Comparison of ENCODE assay signal across 29 cellular contexts in genomic region chr12:24359418-24359817, GRCh38.
"Had no signal": no experiment of that assay in that cellular context is flagged by ENCODE, and none has a peak within 500 bp of the region (broad histone marks: within the 10 kb centered on the region; RNA-seq: fewer than 3 reads in every experiment).

No MANE protein-coding gene starts in this region.

- H3K27me3 Mint-ChIP-seq: activated naive CD8-positive, alpha-beta T cell treated with anti-CD3 and anti-CD28 coated beads, Interleukin-2, amount 50 U/mL, for 24 hours; activated T-cell treated with anti-CD3 and anti-CD28 coated beads, Interleukin-2, amount 50 U/mL, for 24 hours; central memory CD8-positive, alpha-beta T cell; naive B cell; progenitor cell of endocrine pancreas had no signal

- H3K36me3 ChIP-seq: breast epithelium, colonic mucosa, esophagus squamous epithelium, gastroesophageal sphincter, left ventricle myocardium inferior, ovary, transverse colon had no signal

- H3K9me3 Mint-ChIP-seq: activated naive CD8-positive, alpha-beta T cell treated with anti-CD3 and anti-CD28 coated beads, Interleukin-2, amount 50 U/mL, for 24 hours; activated T-cell treated with anti-CD3 and anti-CD28 coated beads, Interleukin-2, amount 50 U/mL, for 24 hours; central memory CD8-positive, alpha-beta T cell; mesothelial cell of epicardium; naive B cell; nephron progenitor cell had no signal

- H3K27ac Mint-ChIP-seq: activated naive CD8-positive, alpha-beta T cell treated with anti-CD3 and anti-CD28 coated beads, Interleukin-2, amount 50 U/mL, for 24 hours; activated T-cell treated with anti-CD3 and anti-CD28 coated beads, Interleukin-2, amount 50 U/mL, for 24 hours; mesothelial cell of epicardium; progenitor cell of endocrine pancreas had no signal

- H3K36me3 Mint-ChIP-seq: mesothelial cell of epicardium, naive B cell had no signal

- H3K27ac ChIP-seq: colonic mucosa, epithelial cell of prostate, esophagus squamous epithelium, gastroesophageal sphincter, hepatocyte, left ventricle myocardium inferior, ovary, testis, transverse colon had no signal

- H3K27me3 ChIP-seq: breast epithelium, colonic mucosa, esophagus squamous epithelium, gastroesophageal sphincter, hepatocyte, ovary, testis, transverse colon had no signal

- H3K4me3 Mint-ChIP-seq: activated naive CD8-positive, alpha-beta T cell treated with anti-CD3 and anti-CD28 coated beads, Interleukin-2, amount 50 U/mL, for 24 hours; activated T-cell treated with anti-CD3 and anti-CD28 coated beads, Interleukin-2, amount 50 U/mL, for 24 hours; central memory CD8-positive, alpha-beta T cell; mesothelial cell of epicardium; nephron progenitor cell had no signal

- H3K9me3 ChIP-seq: breast epithelium, colonic mucosa, esophagus squamous epithelium, gastroesophageal sphincter, left ventricle myocardium inferior, ovary, testis, transverse colon had no signal

- H3K4me1 Mint-ChIP-seq: activated naive CD8-positive, alpha-beta T cell treated with anti-CD3 and anti-CD28 coated beads, Interleukin-2, amount 50 U/mL, for 24 hours; central memory CD8-positive, alpha-beta T cell had no signal

- DNase-seq: activated CD4-positive, alpha-beta T cell treated with anti-CD3 and anti-CD28 coated beads for 4 hours; activated CD4-positive, alpha-beta T cell treated with anti-CD3 and anti-CD28 coated beads, Interleukin-2, amount 50 U/mL, for 48 hours; activated CD8-positive, alpha-beta memory T cell treated with anti-CD3 and anti-CD28 coated beads, Interleukin-2, amount 50 U/mL, for 48 hours; activated gamma-delta T cell; activated naive CD4-positive, alpha-beta T cell treated with anti-CD3 and anti-CD28 coated beads, Interleukin-2, amount 50 U/mL, for 16 hours; activated naive CD8-positive, alpha-beta T cell treated with anti-CD3 and anti-CD28 coated beads, Interleukin-2, amount 50 U/mL, for 24 hours; activated T-cell treated with anti-CD3 and anti-CD28 coated beads, Interleukin-2, amount 50 U/mL, for 24 hours; colonic mucosa; effector CD8-positive, alpha-beta T cell; esophagus squamous epithelium; islet precursor cell; left ventricle myocardium inferior; naive B cell; nephron progenitor cell; ovary; retina; small intestine; stimulated activated CD4-positive, alpha-beta T cell treated with anti-CD3 and anti-CD28 coated beads, Interleukin-15, amount 100 ng/mL, for 24 hours; stimulated activated CD4-positive, alpha-beta T cell treated with anti-CD3 and anti-CD28 coated beads, Interleukin-2, amount 100 ng/mL, for 24 hours; stimulated activated naive CD4-positive, alpha-beta T cell; testis; transverse colon had no signal

- ATAC-seq: activated naive CD8-positive, alpha-beta T cell treated with anti-CD3 and anti-CD28 coated beads, Interleukin-2, amount 50 U/mL, for 24 hours; gastroesophageal sphincter had no signal

- H3K4me3 ChIP-seq: breast epithelium, colonic mucosa, esophagus squamous epithelium, gastroesophageal sphincter, hepatocyte, left ventricle myocardium inferior, ovary, testis, transverse colon had no signal

- H3K4me1 ChIP-seq: breast epithelium, colonic mucosa, left ventricle myocardium inferior, testis had no signal
